ENCODE assay signal across 8 cellular contexts in the genomic region with DNA sequence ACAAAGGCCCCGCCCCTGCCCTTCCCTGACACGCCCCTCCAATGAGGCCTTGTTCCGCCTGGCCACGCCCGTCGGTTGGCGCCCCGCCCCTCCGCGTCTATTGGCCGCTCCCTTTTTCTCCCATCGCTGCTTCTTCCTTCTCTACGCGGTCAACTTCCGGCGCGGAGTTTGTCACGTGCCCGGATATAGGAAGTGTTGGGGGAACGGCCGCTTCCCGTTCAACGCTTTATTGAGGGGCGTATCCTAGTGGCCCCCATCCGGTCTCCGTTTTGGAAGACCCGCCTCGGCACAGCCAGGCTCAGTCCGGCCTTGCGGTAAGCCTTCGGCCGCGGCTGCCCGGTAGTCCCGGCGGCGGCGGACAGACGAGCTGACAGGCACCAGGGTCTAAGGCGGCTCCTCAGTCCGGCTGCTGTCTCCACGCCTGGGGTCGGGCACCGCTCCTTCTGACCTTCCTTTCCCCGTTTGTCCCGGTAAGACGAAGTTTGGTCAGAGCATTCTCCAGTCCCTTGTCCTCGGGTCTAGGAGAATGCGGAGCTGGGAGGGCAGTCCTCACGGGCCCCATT. TPM values are rescaled to one million over a fixed set of nuclear protein-coding genes. Genes with fewer than 3 reads are reported as not detected.
DNase-seq lines count a peak whose midpoint lies in the region; ATAC-seq, FAIRE-seq and TF ChIP-seq lines count a peak whose summit lies in the region.

Gene EXOC1 (plus strand): TSS at position 165 of the 563 bp plus-strand sequence. CDS start 4,676 bp downstream, outside the sequence.

- peak within 1 kb of the TSS; percentile 54 for H3K27ac ChIP-seq in 22Rv1
- H3K27ac ChIP-seq in body of pancreas: peak within 1 kb of the TSS in 3 of 4 donors; percentile 1 to 78 (median 74)

- DNase-seq in NCI-H2107 treated with DMSO at 0.1 percent for 48 hours (lab: John Stamatoyannopoulos, UW; ENCODE audit: unreplicated experiment) (peak; percentile 80), body of pancreas (peak; percentile 98 to 99 (median 98)), iPS DF 19.7 (ENCODE audit: low read depth, low spot score) (peak; percentile 81), sciatic nerve (ENCODE audit: low spot score) (peak; percentile 99)

- ATAC-seq in GM18520 (IDR thresholded peaks at IDR 0.05; ENCODE audit: unreplicated experiment) (peak; percentile 89), HG03064 (IDR thresholded peaks at IDR 0.05; ENCODE audit: low read depth, unreplicated experiment) (peak; percentile 98), body of pancreas (peak; percentile 100), sciatic nerve (peak; percentile 100)

- peak within 1 kb of the TSS; percentile 71 to 92 for H3K4me3 ChIP-seq in body of pancreas

- intact Hi-C loops in body of pancreas (cut with DNase I): no loop called here
- intact Hi-C loops in sciatic nerve (cut with DNase I): no loop called here

- peak; percentile 14 to 71 (median 66) for TF ChIP-seq POLR2A in body of pancreas (IDR thresholded peaks at IDR 0.05)

- FAIRE-seq in TTC549 (lab: Jason Lieb, UNC): peak; percentile 90

- TF ChIP-seq CTCF in 22Rv1 (IDR thresholded peaks at IDR 0.05) (no peak), body of pancreas (IDR thresholded peaks at IDR 0.05) (no peak)

- no peaks in the 10 kb centered on the region for H3K36me3 ChIP-seq in body of pancreas (replicated peaks in 1 of 2; ENCODE audit: insufficient read depth in 1 of 2, low read depth in 2 of 2)

- H3K9me3 ChIP-seq in body of pancreas: no peaks in the 10 kb centered on the region

- peaks cover 11% of the 10 kb centered on the region for H3K4me1 ChIP-seq in body of pancreas

- 0% methylated on average over 35 to 50 of the region's 50 CpGs for WGBS in body of pancreas, 2 donors

- H3K27me3 ChIP-seq in body of pancreas: no peaks in the 10 kb centered on the region

RNA-seq across cellular contexts. Expression of gene EXOC1, which starts in this region (rescaled TPM):
- total RNA-seq in body of pancreas (10 to 100 TPM; 16.9 to 37.9 TPM), sciatic nerve (51.0 TPM)

Comparison
In these comparisons a context has a peak if more than half of its experiments do, and no peak if none do; other contexts are left out.
1. Peak in every context shown above with its lines: DNase-seq, ATAC-seq, H3K4me3 ChIP-seq and H3K27ac ChIP-seq.